ENCODE assay signal across 20 cellular contexts in the genomic region with DNA sequence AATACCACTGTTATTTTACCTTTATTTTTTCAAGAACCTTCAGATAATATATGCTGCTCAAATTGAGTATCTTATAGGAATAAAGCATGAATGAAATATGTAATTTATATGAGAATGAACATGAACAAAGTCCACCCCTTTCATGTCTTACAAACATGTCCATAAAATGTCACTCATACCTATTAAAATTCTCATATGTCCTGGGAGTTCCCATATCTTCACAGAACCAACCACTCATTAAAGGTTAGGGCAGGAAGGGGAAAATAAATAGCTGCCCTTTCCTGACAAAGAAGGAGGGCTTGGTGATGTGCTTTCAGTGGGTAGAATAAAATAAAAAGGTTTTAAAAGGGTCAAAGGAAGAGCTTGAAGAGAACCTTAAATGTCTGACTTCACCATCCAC.
"Had no signal": no experiment of that assay in that cellular context is flagged by ENCODE, and none has a peak within 500 bp of the region (broad histone marks: within the 10 kb centered on the region; RNA-seq: fewer than 3 reads in every experiment).

No MANE protein-coding gene starts in this region.

- ATAC-seq: esophagus mucosa, gastrocnemius medialis, heart right ventricle, left lung, left ventricle myocardium superior, lower lobe of right lung had no signal

- H3K27ac Mint-ChIP-seq: endodermal cell had no signal

- H3K4me3 Mint-ChIP-seq: endodermal cell had no signal

- H3K9me3 Mint-ChIP-seq: endodermal cell had no signal

- DNase-seq: dermis blood vessel endothelial cell; dorsolateral prefrontal cortex; effector CD4-positive, alpha-beta T cell; effector memory CD4-positive, alpha-beta T cell; endodermal cell; erythroblast; esophagus squamous epithelium; foreskin fibroblast; foreskin melanocyte; gastrocnemius medialis; glutamatergic neuron; head of caudate nucleus; heart right ventricle; hippocampal formation; left lung; left ventricle myocardium superior; lower lobe of right lung; mesenchymal stem cell; midbrain had no signal
